Comparison of ENCODE assay signal across 29 cellular contexts in genomic region chr4:137688651-137689050, GRCh38.
"Had no signal": no experiment of that assay in that cellular context is flagged by ENCODE, and none has a peak within 500 bp of the region (broad histone marks: within the 10 kb centered on the region; RNA-seq: fewer than 3 reads in every experiment).

No MANE protein-coding gene starts in this region.

- ATAC-seq: mucosa of descending colon; naive thymus-derived CD4-positive, alpha-beta T cell; natural killer cell treated with Interleukin-12 subunit alpha and Interleukin-12 subunit beta and Interleukin-15 and Interleukin-18, amount 100 ng/mL, for 72 hours; pancreas; right cardiac atrium; stimulated activated memory B cell treated with anti-CD40 and anti-IgM and Interleukin-4, amounts not matched to agents 10 μg/mL and 1 μg/mL and 100 μg/mL, for 72 hours; stimulated activated naive CD8-positive, alpha-beta T cell treated with anti-CD3 and anti-CD28 coated beads, Interleukin-15, amount 100 ng/mL, for 72 hours had no signal

- H3K4me1 ChIP-seq: pancreas, prostate gland, upper lobe of left lung had no signal

- H3K36me3 ChIP-seq: left ventricle myocardium inferior, pancreas, prostate gland, sigmoid colon, transverse colon, upper lobe of left lung, vagina had no signal

- H3K9me3 Mint-ChIP-seq: neural crest cell; stimulated activated memory B cell treated with anti-CD40 and anti-IgM and Interleukin-4, amounts not matched to agents 10 μg/mL and 1 μg/mL and 100 μg/mL, for 72 hours had no signal

- H3K27me3 ChIP-seq: pancreas, sigmoid colon, transverse colon, upper lobe of left lung, vagina had no signal

- H3K9me3 ChIP-seq: left ventricle myocardium inferior, mucosa of descending colon, pancreas, prostate gland, sigmoid colon, transverse colon, upper lobe of left lung, vagina had no signal

- H3K27ac ChIP-seq: left ventricle myocardium inferior, pancreas, prostate gland, sigmoid colon, transverse colon, upper lobe of left lung, vagina had no signal

- H3K4me1 Mint-ChIP-seq: immature natural killer cell; naive thymus-derived CD4-positive, alpha-beta T cell; stimulated activated memory B cell treated with anti-CD40 and anti-IgM and Interleukin-4, amounts not matched to agents 10 μg/mL and 1 μg/mL and 100 μg/mL, for 72 hours; stimulated activated naive CD8-positive, alpha-beta T cell treated with anti-CD3 and anti-CD28 coated beads, Interleukin-15, amount 100 ng/mL, for 72 hours had no signal

- H3K27ac Mint-ChIP-seq: immature natural killer cell; naive thymus-derived CD4-positive, alpha-beta T cell; natural killer cell treated with Interleukin-12 subunit alpha and Interleukin-12 subunit beta and Interleukin-15 and Interleukin-18, amount 100 ng/mL, for 72 hours; stimulated activated memory B cell treated with anti-CD40 and anti-IgM and Interleukin-4, amounts not matched to agents 10 μg/mL and 1 μg/mL and 100 μg/mL, for 72 hours; stimulated activated naive CD8-positive, alpha-beta T cell treated with anti-CD3 and anti-CD28 coated beads, Interleukin-15, amount 100 ng/mL, for 72 hours had no signal

- DNase-seq: hypothalamus; immature natural killer cell; left ventricle myocardium inferior; mesendoderm; midbrain; mucosa of descending colon; naive thymus-derived CD4-positive, alpha-beta T cell; nucleus accumbens; pancreas; posterior cingulate gyrus; retina; right cardiac atrium; sigmoid colon; small intestine; stimulated activated CD4-positive, alpha-beta T cell treated with anti-CD3 and anti-CD28 coated beads, Interleukin-1b, Interleukin-23, amount 100 ng/mL, for 48 hours; stimulated activated CD4-positive, alpha-beta T cell treated with anti-CD3 and anti-CD28 coated beads, Interleukin-2, amount 100 ng/mL, for 48 hours; stimulated activated CD4-positive, alpha-beta T cell treated with anti-CD3 and anti-CD28 coated beads, Interleukin-4, amount 100 ng/mL, for 4 hours; stimulated activated CD8-positive, alpha-beta memory T cell treated with anti-CD3 and anti-CD28 coated beads, Interleukin-4, amount 100 ng/mL, for 48 hours; stimulated activated naive CD4-positive, alpha-beta T cell treated with Interleukin-2 at 50 U/mL for 16 hours; stimulated activated naive CD8-positive, alpha-beta T cell treated with anti-CD3 and anti-CD28 coated beads, Interleukin-15, amount 100 ng/mL, for 72 hours; substantia nigra; transverse colon; upper lobe of left lung had no signal

- H3K27me3 Mint-ChIP-seq: naive thymus-derived CD4-positive, alpha-beta T cell; natural killer cell treated with Interleukin-12 subunit alpha and Interleukin-12 subunit beta and Interleukin-15 and Interleukin-18, amount 100 ng/mL, for 72 hours; stimulated activated memory B cell treated with anti-CD40 and anti-IgM and Interleukin-4, amounts not matched to agents 10 μg/mL and 1 μg/mL and 100 μg/mL, for 72 hours; stimulated activated naive CD8-positive, alpha-beta T cell treated with anti-CD3 and anti-CD28 coated beads, Interleukin-15, amount 100 ng/mL, for 72 hours had no signal

- H3K36me3 Mint-ChIP-seq: immature natural killer cell; naive thymus-derived CD4-positive, alpha-beta T cell; stimulated activated memory B cell treated with anti-CD40 and anti-IgM and Interleukin-4, amounts not matched to agents 10 μg/mL and 1 μg/mL and 100 μg/mL, for 72 hours had no signal

- H3K4me3 Mint-ChIP-seq: immature natural killer cell; naive thymus-derived CD4-positive, alpha-beta T cell; natural killer cell treated with Interleukin-12 subunit alpha and Interleukin-12 subunit beta and Interleukin-15 and Interleukin-18, amount 100 ng/mL, for 72 hours; neural crest cell; stimulated activated memory B cell treated with anti-CD40 and anti-IgM and Interleukin-4, amounts not matched to agents 10 μg/mL and 1 μg/mL and 100 μg/mL, for 72 hours; stimulated activated naive CD8-positive, alpha-beta T cell treated with anti-CD3 and anti-CD28 coated beads, Interleukin-15, amount 100 ng/mL, for 72 hours had no signal

- H3K4me3 ChIP-seq: left ventricle myocardium inferior, lung, mucosa of descending colon, pancreas, prostate gland, sigmoid colon, transverse colon, upper lobe of left lung, vagina had no signal
